Comparison of ENCODE assay signal across 8 cellular contexts in the genomic region with DNA sequence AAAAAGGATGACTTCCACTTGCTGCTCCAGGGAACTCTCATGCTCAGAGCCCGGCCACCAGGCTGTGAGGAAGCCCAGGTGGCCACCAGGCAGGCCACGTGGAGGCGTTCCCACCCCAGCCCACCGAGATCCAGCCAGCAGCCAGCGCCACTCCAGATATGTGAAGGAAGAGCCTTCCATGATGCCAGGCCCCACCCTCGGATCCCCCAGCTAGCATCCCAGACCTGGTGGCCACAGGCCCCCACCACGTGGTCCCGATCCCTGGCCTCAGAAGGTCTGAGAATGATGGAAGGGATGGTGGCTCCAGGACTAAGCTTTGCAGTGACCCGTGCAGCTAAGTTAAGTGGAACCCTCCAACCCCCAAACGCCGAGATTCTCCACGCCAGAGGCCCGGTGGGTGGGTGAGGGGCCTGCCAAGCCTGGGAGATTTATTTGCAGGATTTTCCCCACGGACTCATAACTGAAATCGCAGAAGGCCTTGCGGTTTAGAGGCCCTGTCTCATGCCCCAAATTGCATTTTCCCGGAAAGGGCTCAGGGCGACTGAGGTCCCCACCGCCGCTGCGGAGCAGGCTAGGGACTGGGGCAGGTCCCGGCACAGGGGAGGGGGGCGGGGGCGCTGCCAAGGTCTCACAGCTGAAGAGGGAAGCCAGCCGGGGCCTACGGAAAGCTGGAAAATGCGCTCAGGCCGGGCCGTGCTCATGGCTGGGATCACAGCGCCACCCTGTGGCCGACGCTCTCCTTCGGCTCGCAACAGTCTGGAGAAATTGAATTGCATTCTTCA. TPM values are rescaled to one million over a fixed set of nuclear protein-coding genes. Genes with fewer than 3 reads are reported as not detected.
A peak's percentile ranks its signal among the peaks of the same experiment; 100 is the strongest.
DNase-seq lines count a peak whose midpoint lies in the region; ATAC-seq and TF ChIP-seq lines count a peak whose summit lies in the region.

No MANE protein-coding gene starts in this region.

- H3K4me1 ChIP-seq in fibroblast of lung (ENCODE audit: control insufficient read depth, extremely low read depth, insufficient read depth, low read length) (no peaks in the 10 kb centered on the region), subcutaneous abdominal adipose tissue (ENCODE audit: control insufficient read depth in 5 of 5, insufficient read depth in 5 of 5, low read length in 5 of 5) (peaks cover 3 to 27% (median 12%) of the 10 kb centered on the region in 5 donors)

- H3K9me3 ChIP-seq in fibroblast of lung (ENCODE audit: control insufficient read depth, insufficient read depth, low read depth, low read length) (no peaks in the 10 kb centered on the region), subcutaneous abdominal adipose tissue (ENCODE audit: control insufficient read depth in 5 of 5, low read length in 5 of 5) (no peaks in the 10 kb centered on the region)

- H3K36me3 ChIP-seq in fibroblast of lung (ENCODE audit: control insufficient read depth, insufficient read depth, low read length) (no peaks in the 10 kb centered on the region), subcutaneous abdominal adipose tissue (ENCODE audit: control insufficient read depth in 5 of 5, insufficient read depth in 5 of 5, low read length in 5 of 5) (no peaks in the 10 kb centered on the region)

- peak overlapping the region; percentile 59 for H3K4me3 Mint-ChIP-seq in natural killer cell

- H2AFZ ChIP-seq in fibroblast of lung (ENCODE audit: low read length), result no peak overlapping the region

- H3K4me3 ChIP-seq in fibroblast of lung (replicated peaks in 1 of 4; ENCODE audit: control extremely low read depth in 1 of 4, insufficient read depth in 1 of 4, low read depth in 3 of 4, low read length in 4 of 4) (no peak overlapping the region), subcutaneous abdominal adipose tissue (ENCODE audit: low read depth in 1 of 5, low read length in 5 of 5) (peak overlapping the region in 4 of 5 donors; percentile 6 to 41 (median 19))

- intact Hi-C loops in natural killer cell (cut with micrococcal nuclease), result loop anchor here (1.0 kb wide), 1 partner anchor 981 kb away; no protein-coding TSS in a partner anchor

- H3K4me2 ChIP-seq in fibroblast of lung (ENCODE audit: extremely low read depth, insufficient read depth, low read length), result no peak overlapping the region

- no peaks in the 10 kb centered on the region for H3K9me3 Mint-ChIP-seq in natural killer cell

- peak; percentile 70 for ATAC-seq in HG03354 (IDR thresholded peaks at IDR 0.05; ENCODE audit: poor library complexity, severe bottlenecking, unreplicated experiment)
- ATAC-seq in natural killer cell, result peak; percentile 81 to 92 (median 82)
- ATAC-seq in HG03135 (IDR thresholded peaks at IDR 0.05; ENCODE audit: unreplicated experiment), result no peak

- peak overlapping the region in 1 of 2 donors; percentile 54 for H3K27ac Mint-ChIP-seq in natural killer cell

- H3K27ac ChIP-seq in fibroblast of lung (ENCODE audit: insufficient read depth, low read length) (no peak overlapping the region), subcutaneous abdominal adipose tissue (ENCODE audit: low read depth, low read length) (no peak overlapping the region)

- H3K27me3 ChIP-seq in fibroblast of lung (ENCODE audit: control insufficient read depth, insufficient read depth, low read length), result no peaks in the 10 kb centered on the region
- H3K27me3 ChIP-seq in subcutaneous abdominal adipose tissue (ENCODE audit: control insufficient read depth in 5 of 5, insufficient read depth in 4 of 5, low read length in 5 of 5), result no peaks in the 10 kb centered on the region

- peaks cover 11 to 15% of the 10 kb centered on the region in 2 donors for H3K4me1 Mint-ChIP-seq in natural killer cell

- H4K20me1 ChIP-seq in fibroblast of lung (ENCODE audit: control insufficient read depth, extremely low read depth, insufficient read depth, low read length), result no peaks in the 10 kb centered on the region

- TF ChIP-seq CTCF in fibroblast of lung (conservative IDR thresholded peaks at IDR 0.05 in 1 of 2, IDR thresholded peaks at IDR 0.05 in 1 of 2; ENCODE audit: low read depth in 1 of 2, low read length in 2 of 2) (peak; percentile 76 to 79), natural killer cell (IDR thresholded peaks at IDR 0.05) (peak; percentile 85)

- peak; percentile 92 for DNase-seq in GM03348 (ENCODE audit: low spot score)
- DNase-seq in NCI-H82 (lab: John Stamatoyannopoulos, UW), result peak; percentile 85
- peak; percentile 39 for DNase-seq in activated T-cell treated with anti-CD3 and anti-CD28 coated beads for 48 hours (ENCODE audit: low read depth)
- peak; percentile 49 to 68 for DNase-seq in fibroblast of lung (ENCODE audit: low read depth in 2 of 2)
- peak; percentile 57 for DNase-seq in natural killer cell

- H3K9ac ChIP-seq in fibroblast of lung (ENCODE audit: insufficient read depth, low read length) (no peak overlapping the region), subcutaneous abdominal adipose tissue (ENCODE audit: low read length in 5 of 5) (peak overlapping the region in 2 of 5 donors; percentile 56 to 58)

- H3K79me2 ChIP-seq in fibroblast of lung (ENCODE audit: control insufficient read depth, insufficient read depth, low read length), result no peaks in the 10 kb centered on the region

- peaks cover 0 to 6% of the 10 kb centered on the region in 2 donors for H3K27me3 Mint-ChIP-seq in natural killer cell (ENCODE audit: low read depth in 2 of 2)

- no peaks in the 10 kb centered on the region for H3K36me3 Mint-ChIP-seq in natural killer cell

RNA-seq across cellular contexts. Expression of a gene that starts 31.1 kb away (rescaled TPM):
- total RNA-seq in fibroblast of lung, result not detected in 2 replicates
- polyA plus RNA-seq in fibroblast of lung, result not detected in 2 replicates
- polyA plus RNA-seq in fibroblast of lung (2012), result not detected in 2 replicates
- polyA minus RNA-seq in fibroblast of lung (ENCODE audit: low replicate concordance), result not detected in 2 replicates
- 100 to 1,000 TPM; 590 to 700 (median 619) TPM for total RNA-seq in natural killer cell

Comparison
In these comparisons a context has a peak if more than half of its experiments do, and no peak if none do; other contexts are left out.
1. DNase-seq: peak in every context shown above with its lines; median percentile 92 in GM03348; 85 in NCI-H82; 58 in fibroblast of lung; 57 in natural killer cell; 39 in activated T-cell treated with anti-CD3 and anti-CD28 coated beads for 48 hours.
2. H3K4me3 ChIP-seq: peak in subcutaneous abdominal adipose tissue (4 of 5); none in fibroblast of lung (0 of 4).
3. RNA of a gene that starts 31.1 kb away (total RNA-seq): 590 to 700 TPM in natural killer cell; not detected in fibroblast of lung; every median in the first group is over 100 times any median in the second.